ENCODE assay signal across 20 cellular contexts in the genomic region with DNA sequence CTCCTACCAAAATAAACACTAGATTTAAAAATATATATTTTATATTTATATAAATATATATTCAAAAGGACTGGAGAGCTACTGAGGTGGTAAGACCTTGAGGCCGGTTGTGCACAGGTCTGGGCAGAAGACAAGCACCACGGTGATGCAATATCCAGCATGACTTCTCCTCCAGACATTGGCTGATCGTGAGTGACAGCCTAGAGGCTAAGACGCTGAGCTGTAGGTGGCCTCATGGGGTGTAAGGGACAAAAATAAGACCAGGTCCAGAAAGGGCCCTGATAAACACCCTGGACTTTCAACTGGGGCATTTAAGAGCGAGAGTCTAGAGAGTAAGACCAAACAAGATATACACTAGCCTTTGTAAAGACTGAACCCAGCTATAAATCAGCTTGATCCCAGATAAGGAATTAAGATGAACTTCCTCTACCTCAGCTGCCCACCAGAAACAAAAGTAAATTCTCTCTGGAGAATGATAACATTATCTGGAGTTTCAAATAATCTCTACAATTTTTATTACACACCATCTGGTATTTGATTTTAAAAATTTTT. TPM values are rescaled to one million over a fixed set of nuclear protein-coding genes. Genes with fewer than 3 reads are reported as not detected.
"Had no signal": no experiment of that assay in that cellular context is flagged by ENCODE, and none has a peak within 500 bp of the region (broad histone marks: within the 10 kb centered on the region; RNA-seq: fewer than 3 reads in every experiment).

No MANE protein-coding gene starts in this region.

- H3K4me3 Mint-ChIP-seq: central memory CD8-positive, alpha-beta T cell had no signal

- H3K27ac Mint-ChIP-seq: activated naive CD4-positive, alpha-beta T cell treated with anti-CD3 and anti-CD28 coated beads, Interleukin-2, amount 50 U/mL, for 72 hours; activated T-cell treated with anti-CD3 and anti-CD28 coated beads, Interleukin-2, amount 50 U/mL, for 72 hours; naive B cell had no signal

- DNase-seq: activated CD8-positive, alpha-beta memory T cell treated with anti-CD3 and anti-CD28 coated beads, Interleukin-2, amount 50 U/mL, for 48 hours; activated gamma-delta T cell; activated T-cell treated with anti-CD3 and anti-CD28 coated beads, Interleukin-2, amount 50 U/mL, for 72 hours; amniotic stem cell; effector CD4-positive, alpha-beta T cell; foreskin keratinocyte; glutamatergic neuron; left ventricle myocardium inferior; naive B cell; ovary; stimulated activated CD4-positive, alpha-beta T cell treated with anti-CD3 and anti-CD28 coated beads, Interleukin-12 subunit alpha, Interleukin-12 subunit beta, amount 100 ng/mL, for 4 hours; stimulated activated CD4-positive, alpha-beta T cell treated with anti-CD3 and anti-CD28 coated beads, Interleukin-2, amount 100 ng/mL, for 24 hours; T-helper 9 cell had no signal

- ATAC-seq: activated naive CD4-positive, alpha-beta T cell treated with anti-CD3 and anti-CD28 coated beads, Interleukin-2, amount 50 U/mL, for 72 hours; activated T-cell treated with anti-CD3 and anti-CD28 coated beads, Interleukin-2, amount 50 U/mL, for 72 hours; foreskin keratinocyte had no signal

- H3K4me3 ChIP-seq: coronary artery, left ventricle myocardium inferior, ovary had no signal

- H3K36me3 ChIP-seq: left ventricle myocardium inferior, ovary had no signal

- H3K36me3 Mint-ChIP-seq: activated naive CD4-positive, alpha-beta T cell treated with anti-CD3 and anti-CD28 coated beads, Interleukin-2, amount 50 U/mL, for 72 hours had no signal

- H3K9me3 ChIP-seq: left ventricle myocardium inferior, ovary had no signal

- FAIRE-seq: endothelial cell of umbilical vein had no signal

- H3K9me3 Mint-ChIP-seq: activated naive CD4-positive, alpha-beta T cell treated with anti-CD3 and anti-CD28 coated beads, Interleukin-2, amount 50 U/mL, for 72 hours; activated T-cell treated with anti-CD3 and anti-CD28 coated beads, Interleukin-2, amount 50 U/mL, for 72 hours; central memory CD8-positive, alpha-beta T cell; naive B cell had no signal

- H3K4me1 ChIP-seq: foreskin keratinocyte had no signal

- H3K27me3 ChIP-seq: foreskin keratinocyte, ovary had no signal

- H3K27ac ChIP-seq: coronary artery, foreskin keratinocyte, left ventricle myocardium inferior, ovary had no signal

RNA-seq across cellular contexts. Expression of a gene that starts 14.2 kb away (rescaled TPM):
- total RNA-seq: activated naive CD4-positive, alpha-beta T cell treated with anti-CD3 and anti-CD28 coated beads, Interleukin-2, amount 50 U/mL, for 72 hours; activated T-cell treated with anti-CD3 and anti-CD28 coated beads, Interleukin-2, amount 50 U/mL, for 72 hours; endothelial cell of umbilical vein; foreskin keratinocyte; kidney epithelial cell; mononuclear cell; ovary; urinary bladder had no signal
- polyA plus RNA-seq: endothelial cell of umbilical vein, foreskin keratinocyte, urinary bladder had no signal
